8 cellular contexts compared by ENCODE assay signal in the genomic region with DNA sequence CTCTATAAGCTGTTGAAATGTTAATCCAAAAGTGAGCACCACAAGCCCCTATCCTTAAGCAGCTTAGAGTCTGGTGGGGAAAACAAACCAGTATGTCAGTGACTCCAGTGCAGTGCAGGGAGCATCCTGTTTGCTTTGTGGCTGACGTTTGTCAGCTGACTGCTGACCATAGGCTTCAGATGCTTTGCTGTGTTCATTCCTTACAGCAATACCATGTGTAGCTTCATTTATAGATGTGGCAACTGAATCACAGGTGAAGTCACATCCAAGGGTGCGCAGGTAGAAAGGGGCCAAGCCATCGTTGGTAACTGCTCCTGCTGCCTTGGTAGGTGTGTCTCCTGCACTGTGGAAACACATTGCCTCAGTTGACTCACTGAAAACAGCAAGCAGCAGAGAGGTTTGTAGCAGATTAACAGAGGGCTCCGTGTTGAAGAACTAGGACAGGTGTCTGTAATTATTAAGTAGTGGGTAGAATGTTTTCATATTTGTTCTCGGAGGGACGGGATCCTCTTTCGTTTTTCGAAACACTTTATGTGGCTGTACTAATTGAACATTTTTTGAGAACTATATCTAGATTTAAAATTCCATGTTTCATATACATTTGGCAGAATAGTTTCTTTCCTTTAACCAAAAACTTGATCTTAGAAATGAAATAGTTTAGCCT. TPM values are rescaled to one million over a fixed set of nuclear protein-coding genes. Genes with fewer than 3 reads are reported as not detected.
DNase-seq lines count a peak whose midpoint lies in the region; ATAC-seq and TF ChIP-seq lines count a peak whose summit lies in the region.

No MANE protein-coding gene starts in this region.

- H4K20me1 ChIP-seq in osteoblast (ENCODE audit: insufficient read depth, low read length), result peaks cover 43% of the 10 kb centered on the region

- H3K27me3 ChIP-seq in heart left ventricle, result no peaks in the 10 kb centered on the region
- no peaks in the 10 kb centered on the region for H3K27me3 ChIP-seq in osteoblast (ENCODE audit: insufficient read depth, low read length)

- no peak for TF ChIP-seq CTCF in heart left ventricle (IDR thresholded peaks at IDR 0.05)
- TF ChIP-seq CTCF in endothelial cell (IDR thresholded peaks at IDR 0.05; ENCODE audit: unreplicated experiment), result no peak
- TF ChIP-seq CTCF in osteoblast (IDR thresholded peaks at IDR 0.05; ENCODE audit: extremely low read depth, low read depth, low read length), result no peak

- intact Hi-C loops in heart left ventricle (cut with DNase I), result loop anchor here in 9 of 10 donors (1.0 to 10.0 kb wide), 10 partner anchors 42 to 372 kb away; a partner anchor contains a TSS
- intact Hi-C loops in left cardiac atrium (cut with DNase I), result loop anchor here (5.0 kb wide), 2 partner anchors 42 to 97 kb away; no protein-coding TSS in a partner anchor

- ATAC-seq in heart left ventricle (no peak), left cardiac atrium (no peak), GM21786 (IDR thresholded peaks at IDR 0.05; ENCODE audit: unreplicated experiment) (no peak)

- H3K36me3 Mint-ChIP-seq in T-helper 1 cell treated with Interleukin-12 subunit alpha and Interleukin-12 subunit beta and Interleukin-4 antibody, amounts not matched to agents 30 μg/mL and 1 μg/mL, for 36 hours (ENCODE audit: low read depth), result peaks cover 38% of the 10 kb centered on the region
- H3K36me3 Mint-ChIP-seq in endothelial cell (ENCODE audit: low read depth, unreplicated experiment), result peaks cover 33% of the 10 kb centered on the region

- H2AFZ ChIP-seq in osteoblast (ENCODE audit: low read length), result no peak overlapping the region

- no peaks in the 10 kb centered on the region for H3K27me3 Mint-ChIP-seq in T-helper 1 cell treated with Interleukin-12 subunit alpha and Interleukin-12 subunit beta and Interleukin-4 antibody, amounts not matched to agents 30 μg/mL and 1 μg/mL, for 36 hours (ENCODE audit: low read depth)
- peaks cover 3% of the 10 kb centered on the region for H3K27me3 Mint-ChIP-seq in endothelial cell (ENCODE audit: unreplicated experiment)

- peaks cover 42% of the 10 kb centered on the region for H3K4me1 Mint-ChIP-seq in T-helper 1 cell treated with Interleukin-12 subunit alpha and Interleukin-12 subunit beta and Interleukin-4 antibody, amounts not matched to agents 30 μg/mL and 1 μg/mL, for 36 hours (ENCODE audit: low read depth)
- peaks cover 33% of the 10 kb centered on the region for H3K4me1 Mint-ChIP-seq in endothelial cell (ENCODE audit: unreplicated experiment)

- peak overlapping the region; percentile 89 for H3K4me3 Mint-ChIP-seq in T-helper 1 cell treated with Interleukin-12 subunit alpha and Interleukin-12 subunit beta and Interleukin-4 antibody, amounts not matched to agents 30 μg/mL and 1 μg/mL, for 36 hours
- peak overlapping the region; percentile 96 for H3K4me3 Mint-ChIP-seq in endothelial cell (ENCODE audit: unreplicated experiment)

- H3K4me3 ChIP-seq in heart left ventricle (peak overlapping the region in 10 of 12 donors; percentile 76 to 97 (median 90)), osteoblast (ENCODE audit: insufficient read depth, low read length) (peak overlapping the region; percentile 84)

- H3K4me1 ChIP-seq in heart left ventricle (peaks cover 0 to 45% (median 27%) of the 10 kb centered on the region in 12 donors), osteoblast (ENCODE audit: insufficient read depth, low read length) (peaks cover 30% of the 10 kb centered on the region)

- no peak for TF ChIP-seq POLR2A in heart left ventricle (IDR thresholded peaks at IDR 0.05)

- H3K79me2 ChIP-seq in osteoblast (ENCODE audit: insufficient read depth, low read length), result peaks cover 59% of the 10 kb centered on the region

- H3K9me3 Mint-ChIP-seq in T-helper 1 cell treated with Interleukin-12 subunit alpha and Interleukin-12 subunit beta and Interleukin-4 antibody, amounts not matched to agents 30 μg/mL and 1 μg/mL, for 36 hours, result no peaks in the 10 kb centered on the region
- H3K9me3 Mint-ChIP-seq in endothelial cell (ENCODE audit: unreplicated experiment), result no peaks in the 10 kb centered on the region

- H3K27ac Mint-ChIP-seq in T-helper 1 cell treated with Interleukin-12 subunit alpha and Interleukin-12 subunit beta and Interleukin-4 antibody, amounts not matched to agents 30 μg/mL and 1 μg/mL, for 36 hours, result peak overlapping the region; percentile 95
- peak overlapping the region; percentile 89 for H3K27ac Mint-ChIP-seq in endothelial cell (ENCODE audit: unreplicated experiment)

- H3K4me2 ChIP-seq in osteoblast (ENCODE audit: insufficient read depth, low read length), result peak overlapping the region; percentile 87

- DNase-seq in heart left ventricle (no peak), left cardiac atrium (no peak), endothelial cell (ENCODE audit: low spot score) (no peak), osteoblast (ENCODE audit: insufficient read length, low spot score, missing footprints) (peak; percentile 25), putamen (ENCODE audit: low spot score) (no peak), NCI-H2081 treated with DMSO at 0.1 percent for 48 hours (lab: John Stamatoyannopoulos, UW) (no peak)

- H3K9me3 ChIP-seq in heart left ventricle, result no peaks in the 10 kb centered on the region
- no peaks in the 10 kb centered on the region for H3K9me3 ChIP-seq in osteoblast (ENCODE audit: low read depth, low read length)

- peaks cover 0 to 37% (median 26%) of the 10 kb centered on the region in 9 donors for H3K36me3 ChIP-seq in heart left ventricle
- H3K36me3 ChIP-seq in osteoblast (ENCODE audit: insufficient read depth, low read length), result peaks cover 39% of the 10 kb centered on the region

- WGBS in heart left ventricle, 4 donors, result 55 to 70% (median 65%) methylated on average over 8 of the region's 8 CpGs

- H3K27ac ChIP-seq in heart left ventricle (peak overlapping the region in 11 of 12 donors; percentile 31 to 98 (median 91)), osteoblast (ENCODE audit: low read depth, low read length) (peak overlapping the region; percentile 93)

RNA-seq across cellular contexts. Expression of a gene that starts 2.0 kb away (rescaled TPM):
- total RNA-seq in heart left ventricle, result 10 to 100 TPM in 7 of 9 donors, 1 to 10 TPM in 2; 7.9 to 24.5 (median 13.3) TPM
- 10 to 100 TPM in 1 of 2 donors, 1 to 10 TPM in 1; 5.2 to 22.3 TPM for polyA plus RNA-seq in heart left ventricle
- 10 to 100 TPM; 37.3 to 42.3 TPM for total RNA-seq in left cardiac atrium
- 53.1 TPM for total RNA-seq in endothelial cell (ENCODE audit: unreplicated experiment)
- 835 and 847 TPM in 2 replicates for total RNA-seq in osteoblast

Comparison
In these comparisons a context has a peak if more than half of its experiments do, and no peak if none do; other contexts are left out.
1. RNA of a gene that starts 2.0 kb away (total RNA-seq): 835 to 847 TPM in osteoblast; 53.1 TPM in endothelial cell (single experiment), 37.3 to 42.3 TPM in left cardiac atrium and 7.9 to 24.5 TPM in heart left ventricle; every median in the first group is over 10 times any median in the second.